8 cellular contexts compared by ENCODE assay signal in genomic region chr4:153222790-153223417, GRCh38. TPM values are rescaled to one million over a fixed set of nuclear protein-coding genes. Genes with fewer than 3 reads are reported as not detected.
DNase-seq lines count a peak whose midpoint lies in the region; ATAC-seq, FAIRE-seq and TF ChIP-seq lines count a peak whose summit lies in the region.

No MANE protein-coding gene starts in this region.

- peak overlapping the region; percentile 86 for H3K4me3 Mint-ChIP-seq in T-helper 2 cell treated with Interferon-gamma antibody and Interleukin-4, amounts not matched to agents 5 μg/mL and 100 μg/mL, for 36 hours

- H3K36me3 Mint-ChIP-seq in T-helper 2 cell treated with Interferon-gamma antibody and Interleukin-4, amounts not matched to agents 5 μg/mL and 100 μg/mL, for 36 hours (ENCODE audit: low read depth), result peaks cover 4% of the 10 kb centered on the region

- intact Hi-C loops in kidney (cut with DNase I), result no loop called here

- H3K4me1 ChIP-seq in BLaER1, result peaks cover 29% of the 10 kb centered on the region
- peaks cover 9 to 11% of the 10 kb centered on the region in 2 donors for H3K4me1 ChIP-seq in kidney (ENCODE audit: control insufficient read depth in 1 of 2, insufficient read depth in 1 of 2, low read depth in 1 of 2, low read length in 2 of 2)

- peaks cover 7% of the 10 kb centered on the region for H3K9me3 Mint-ChIP-seq in T-helper 2 cell treated with Interferon-gamma antibody and Interleukin-4, amounts not matched to agents 5 μg/mL and 100 μg/mL, for 36 hours

- H3K27ac ChIP-seq in BLaER1 (no peak overlapping the region), kidney (ENCODE audit: low read depth in 2 of 2, low read length in 2 of 2) (peak overlapping the region; percentile 91 to 96)

- H3K4me1 Mint-ChIP-seq in T-helper 2 cell treated with Interferon-gamma antibody and Interleukin-4, amounts not matched to agents 5 μg/mL and 100 μg/mL, for 36 hours (ENCODE audit: low read depth), result peaks cover 12% of the 10 kb centered on the region

- FAIRE-seq in kidney (lab: Jason Lieb, UNC), result no peak

- DNase-seq in T-helper 2 cell treated with Interferon-gamma antibody and Interleukin-4, amounts not matched to agents 5 μg/mL and 100 μg/mL, for 36 hours (ENCODE audit: low spot score), result peak; percentile 11
- DNase-seq in cerebellar cortex (ENCODE audit: low spot score) (peak; percentile 68), kidney (peak; percentile 85), foreskin melanocyte (no peak)
- DNase-seq in stimulated activated CD4-positive, alpha-beta T cell treated with anti-CD3 and anti-CD28 coated beads, Interleukin-2, amount 100 ng/mL, for 24 hours, result peak; percentile 22 to 36

- peak overlapping the region; percentile 67 for H3K4me3 ChIP-seq in BLaER1
- peak overlapping the region; percentile 73 to 81 for H3K4me3 ChIP-seq in kidney (ENCODE audit: low read length in 2 of 2)

- peaks cover 19% of the 10 kb centered on the region for H4K20me1 ChIP-seq in BLaER1

- no peak overlapping the region for H3K27ac Mint-ChIP-seq in T-helper 2 cell treated with Interferon-gamma antibody and Interleukin-4, amounts not matched to agents 5 μg/mL and 100 μg/mL, for 36 hours

- no peaks in the 10 kb centered on the region; the same call in 1 of the 2 replicates for H3K36me3 ChIP-seq in BLaER1
- no peaks in the 10 kb centered on the region for H3K36me3 ChIP-seq in kidney (ENCODE audit: control insufficient read depth in 1 of 2, insufficient read depth in 2 of 2, low read length in 2 of 2)

- no peak for TF ChIP-seq CTCF in kidney (IDR thresholded peaks at IDR 0.05; ENCODE audit: borderline replicate concordance, extremely low read depth, insufficient read depth)

- H3K27me3 Mint-ChIP-seq in T-helper 2 cell treated with Interferon-gamma antibody and Interleukin-4, amounts not matched to agents 5 μg/mL and 100 μg/mL, for 36 hours (ENCODE audit: low read depth), result peaks cover 83% of the 10 kb centered on the region

- H3K4me2 ChIP-seq in BLaER1, result peak overlapping the region; percentile 99

- H3K27me3 ChIP-seq in BLaER1, result peaks cover 42% of the 10 kb centered on the region

- H3K9me3 ChIP-seq in BLaER1 (peaks cover 23% of the 10 kb centered on the region), kidney (ENCODE audit: control insufficient read depth in 1 of 2, low read length in 2 of 2) (no peaks in the 10 kb centered on the region)

- H3K9ac ChIP-seq in BLaER1 (peak overlapping the region; percentile 37), kidney (ENCODE audit: low read length in 2 of 2) (peak overlapping the region; percentile 72 to 81)

- peak; percentile 59 for ATAC-seq in GM19372 (IDR thresholded peaks at IDR 0.05; ENCODE audit: low read depth, unreplicated experiment)
- ATAC-seq in HG03432 (IDR thresholded peaks at IDR 0.05; ENCODE audit: unreplicated experiment), result peak; percentile 68

RNA-seq across cellular contexts. Expression of gene TRIM2, which starts 18.7 kb away (rescaled TPM):
- total RNA-seq in kidney, result 122 TPM
- 23.3 TPM for polyA plus RNA-seq in kidney (ENCODE audit: insufficient read depth, low read depth, low replicate concordance)
